In the genomic region with DNA sequence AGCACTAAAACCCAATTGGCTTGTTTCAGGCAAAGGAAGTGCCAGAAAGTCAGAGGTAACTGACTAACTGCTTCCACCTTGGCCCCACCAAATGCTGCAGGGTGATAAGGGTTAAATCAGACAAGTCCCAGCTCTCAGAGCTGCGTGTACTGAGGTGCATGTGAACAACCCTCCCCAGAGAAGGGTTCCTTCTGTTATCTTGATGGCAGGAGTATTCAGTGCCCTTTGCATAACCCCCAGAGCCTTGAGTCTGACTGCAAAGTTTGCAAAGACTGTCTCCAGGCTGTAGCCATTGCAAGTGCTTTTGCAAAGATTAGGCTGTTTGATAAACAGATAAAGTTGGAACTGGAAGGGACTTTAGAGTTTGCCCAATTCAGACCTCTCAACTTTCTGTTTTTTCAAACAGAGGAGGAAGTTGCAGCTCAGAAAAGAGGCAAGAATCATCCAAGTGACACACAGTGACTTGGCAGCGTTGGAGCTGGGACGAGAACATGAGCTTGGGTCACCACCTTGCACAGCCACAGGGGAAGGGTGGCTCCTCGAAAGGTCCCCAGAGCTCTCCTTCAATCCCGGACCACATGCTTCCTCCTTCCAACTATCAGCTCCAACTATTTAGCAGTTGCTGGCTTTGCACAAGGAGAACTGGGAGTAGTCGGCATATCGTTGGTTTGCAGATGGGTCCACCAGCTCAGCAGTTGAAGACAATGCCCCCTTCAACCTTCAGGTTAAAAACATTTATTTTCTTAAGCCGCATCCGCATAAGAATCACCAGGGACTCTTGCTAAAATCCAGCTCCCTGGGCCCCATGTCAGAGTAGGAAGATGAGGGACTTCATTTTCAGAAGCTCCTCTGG, we compare ENCODE assay signal across 12 cellular contexts.
A peak's percentile ranks its signal among the peaks of the same experiment; 100 is the strongest.
DNase-seq lines count a peak whose midpoint lies in the region; ATAC-seq, FAIRE-seq and TF ChIP-seq lines count a peak whose summit lies in the region.
"Had no signal": no experiment of that assay in that cellular context is flagged by ENCODE, and none has a peak within 500 bp of the region (broad histone marks: within the 10 kb centered on the region; RNA-seq: fewer than 3 reads in every experiment).

No MANE protein-coding gene starts in this region.

- peaks cover 10% of the 10 kb centered on the region for H3K9me3 Mint-ChIP-seq in activated CD8-positive, alpha-beta T cell treated with anti-CD3 and anti-CD28 coated beads for 36 hours
- no peaks in the 10 kb centered on the region for H3K9me3 Mint-ChIP-seq in activated CD8-positive, alpha-beta T cell treated with anti-CD3 and anti-CD28 coated beads, Interleukin-2, amount 10 ng/mL, durations not matched to agents 7 days and 5 days (ENCODE audit: insufficient read depth)
- H3K9me3 Mint-ChIP-seq in nephron progenitor cell = peaks cover 15% of the 10 kb centered on the region

- H3K27ac ChIP-seq in endothelial cell of umbilical vein (ENCODE audit: insufficient read depth, low read depth, low read length) (no peak overlapping the region), spleen (peak overlapping the region in 6 of 8 donors; percentile 5 to 54 (median 28)), A673 (ENCODE audit: low read depth, low read length, poor library complexity, severe bottlenecking) (no peak overlapping the region)
- H3K27ac ChIP-seq: transverse colon had no signal

- no peaks in the 10 kb centered on the region for H3K27me3 Mint-ChIP-seq in activated CD8-positive, alpha-beta T cell treated with anti-CD3 and anti-CD28 coated beads for 36 hours
- peaks cover 9% of the 10 kb centered on the region for H3K27me3 Mint-ChIP-seq in activated CD8-positive, alpha-beta T cell treated with anti-CD3 and anti-CD28 coated beads, Interleukin-2, amount 10 ng/mL, durations not matched to agents 7 days and 5 days (ENCODE audit: low read depth)
- peaks cover 18% of the 10 kb centered on the region for H3K27me3 Mint-ChIP-seq in nephron progenitor cell (ENCODE audit: low read depth, poor library complexity)

- no peaks in the 10 kb centered on the region for H3K27me3 ChIP-seq in endothelial cell of umbilical vein (ENCODE audit: control insufficient read depth in 2 of 2, insufficient read depth in 2 of 2, low read length in 2 of 2)
- no peaks in the 10 kb centered on the region for H3K27me3 ChIP-seq in spleen (replicated peaks in 1 of 7)
- H3K27me3 ChIP-seq in A673 (replicated peaks; ENCODE audit: insufficient read depth, low read depth, low read length, poor library complexity) = no peaks in the 10 kb centered on the region
- H3K27me3 ChIP-seq: transverse colon had no signal

- peak; percentile 37 for DNase-seq in activated CD8-positive, alpha-beta T cell treated with anti-CD3 and anti-CD28 coated beads for 36 hours
- DNase-seq in activated CD8-positive, alpha-beta T cell treated with anti-CD3 and anti-CD28 coated beads, Interleukin-2, amount 10 ng/mL, durations not matched to agents 7 days and 5 days = no peak
- DNase-seq in NOMO-1 treated with dmso at 0.1 percent for 144 hours (lab: John Stamatoyannopoulos, UW; ENCODE audit: unreplicated experiment) (peak; percentile 47), endothelial cell of umbilical vein (ENCODE audit: low read depth, low spot score) (no peak), spleen (no peak), A673 (ENCODE audit: low spot score) (no peak), nephron progenitor cell (no peak), MV-4-11 (lab: John Stamatoyannopoulos, UW) (no peak)
- DNase-seq: ACHN, NCI-H524 treated with DMSO at 0.1 percent for 48 hours, transverse colon had no signal

- H3K9ac ChIP-seq in endothelial cell of umbilical vein (replicated peaks; ENCODE audit: extremely low read depth, insufficient read depth, low read length) = no peak overlapping the region

- POLR2A ChIA-PET in activated CD8-positive, alpha-beta T cell treated with anti-CD3 and anti-CD28 coated beads for 36 hours (lab: Charles Lee) = no interaction called here
- POLR2A ChIA-PET in activated CD8-positive, alpha-beta T cell treated with anti-CD3 and anti-CD28 coated beads, Interleukin-2, amount 10 ng/mL, durations not matched to agents 7 days and 5 days (lab: Charles Lee) = no interaction called here
- POLR2A ChIA-PET in endothelial cell of umbilical vein (lab: Charles Lee) = no interaction called here
- POLR2A ChIA-PET in A673 (lab: Charles Lee; ENCODE audit: low non-redundant PET) = no interaction called here

- no peaks in the 10 kb centered on the region for H4K20me1 ChIP-seq in endothelial cell of umbilical vein (replicated peaks; ENCODE audit: control insufficient read depth, extremely low read depth, insufficient read depth, low read length)

- peak overlapping the region; percentile 5 for H2AFZ ChIP-seq in endothelial cell of umbilical vein (ENCODE audit: low read depth, low read length)

- 49 to 58% (median 52%) methylated on average over 9 of the region's 9 CpGs for WGBS in spleen, 5 donors

- H3K9me1 ChIP-seq in endothelial cell of umbilical vein (replicated peaks; ENCODE audit: control insufficient read depth, extremely low read depth, insufficient read depth, low read length) = no peaks in the 10 kb centered on the region

- H3K4me3 ChIP-seq in endothelial cell of umbilical vein (replicated peaks in 1 of 3; ENCODE audit: insufficient read depth in 1 of 3, low read depth in 1 of 3, low read length in 3 of 3) = no peak overlapping the region
- H3K4me3 ChIP-seq in spleen = no peak overlapping the region
- H3K4me3 ChIP-seq in A673 (ENCODE audit: low read depth, low read length, poor library complexity, severe bottlenecking) = no peak overlapping the region
- H3K4me3 ChIP-seq: transverse colon had no signal

- no peaks in the 10 kb centered on the region for H3K79me2 ChIP-seq in endothelial cell of umbilical vein (ENCODE audit: control insufficient read depth, insufficient read depth, low read length)

- H3K36me3 Mint-ChIP-seq in activated CD8-positive, alpha-beta T cell treated with anti-CD3 and anti-CD28 coated beads for 36 hours (ENCODE audit: low read depth) = no peaks in the 10 kb centered on the region
- H3K36me3 Mint-ChIP-seq in activated CD8-positive, alpha-beta T cell treated with anti-CD3 and anti-CD28 coated beads, Interleukin-2, amount 10 ng/mL, durations not matched to agents 7 days and 5 days (ENCODE audit: low read depth) = no peaks in the 10 kb centered on the region
- peaks cover 9% of the 10 kb centered on the region for H3K36me3 Mint-ChIP-seq in nephron progenitor cell (ENCODE audit: low read depth)

- H3K9me3 ChIP-seq in endothelial cell of umbilical vein (replicated peaks; ENCODE audit: control insufficient read depth, insufficient read depth, low read length) (no peaks in the 10 kb centered on the region), spleen (peaks cover 0 to 10% (median 0%) of the 10 kb centered on the region in 8 donors), A673 (ENCODE audit: low read depth, low read length, poor library complexity, severe bottlenecking) (peaks cover 12% of the 10 kb centered on the region)
- H3K9me3 ChIP-seq: transverse colon had no signal

- no peak overlapping the region for H3K4me3 Mint-ChIP-seq in activated CD8-positive, alpha-beta T cell treated with anti-CD3 and anti-CD28 coated beads for 36 hours
- no peak overlapping the region for H3K4me3 Mint-ChIP-seq in activated CD8-positive, alpha-beta T cell treated with anti-CD3 and anti-CD28 coated beads, Interleukin-2, amount 10 ng/mL, durations not matched to agents 7 days and 5 days
- no peak overlapping the region for H3K4me3 Mint-ChIP-seq in nephron progenitor cell

- intact Hi-C loops in activated CD8-positive, alpha-beta T cell treated with anti-CD3 and anti-CD28 coated beads for 36 hours (cut with micrococcal nuclease) = no loop called here
- intact Hi-C loops in endothelial cell of umbilical vein (cut with micrococcal nuclease) (no loop called here), spleen (cut with DNase I; ENCODE audit: low total_unique reads) (no loop called here), A673 (cut with micrococcal nuclease; ENCODE audit: unreplicated experiment) (no loop called here)

- peaks cover 7% of the 10 kb centered on the region for H3K4me1 ChIP-seq in endothelial cell of umbilical vein (ENCODE audit: control insufficient read depth, extremely low read depth, insufficient read depth, low read length)
- peaks cover 13 to 29% (median 18%) of the 10 kb centered on the region in 6 donors for H3K4me1 ChIP-seq in spleen
- H3K4me1 ChIP-seq in A673 (ENCODE audit: insufficient read depth, low read length, poor library complexity, severe bottlenecking) = peaks cover 6% of the 10 kb centered on the region

- H3K27ac Mint-ChIP-seq in activated CD8-positive, alpha-beta T cell treated with anti-CD3 and anti-CD28 coated beads for 36 hours = no peak overlapping the region
- no peak overlapping the region for H3K27ac Mint-ChIP-seq in activated CD8-positive, alpha-beta T cell treated with anti-CD3 and anti-CD28 coated beads, Interleukin-2, amount 10 ng/mL, durations not matched to agents 7 days and 5 days
- no peak overlapping the region for H3K27ac Mint-ChIP-seq in nephron progenitor cell

- TF ChIP-seq POLR2A in endothelial cell of umbilical vein (IDR thresholded peaks at IDR 0.05; ENCODE audit: low read depth, low read length) (no peak), spleen (IDR thresholded peaks at IDR 0.05) (no peak)

- no peak overlapping the region for H3K4me2 ChIP-seq in endothelial cell of umbilical vein (ENCODE audit: insufficient read depth, low read length)

- ATAC-seq in activated CD8-positive, alpha-beta T cell treated with anti-CD3 and anti-CD28 coated beads for 36 hours = peak; percentile 74
- ATAC-seq in activated CD8-positive, alpha-beta T cell treated with anti-CD3 and anti-CD28 coated beads, Interleukin-2, amount 10 ng/mL, durations not matched to agents 7 days and 5 days = no peak

- no peak for TF ChIP-seq CTCF in activated CD8-positive, alpha-beta T cell treated with anti-CD3 and anti-CD28 coated beads for 36 hours (IDR thresholded peaks at IDR 0.05)
- TF ChIP-seq CTCF in endothelial cell of umbilical vein (IDR thresholded peaks at IDR 0.05; ENCODE audit: extremely low read depth in 1 of 2, insufficient read depth in 1 of 2, low read depth in 1 of 2, low read length in 2 of 2) (no peak), spleen (IDR thresholded peaks at IDR 0.05 in 8 of 11, conservative IDR thresholded peaks at IDR 0.05 in 3 of 11) (no peak), A673 (conservative IDR thresholded peaks at IDR 0.05; ENCODE audit: low read depth, low read length) (no peak), nephron progenitor cell (IDR thresholded peaks at IDR 0.05) (no peak)

- FAIRE-seq in endothelial cell of umbilical vein (lab: Jason Lieb, UNC) = no peak
- FAIRE-seq: keratinocyte had no signal

- no TSS peak for BruUV-seq in endothelial cell of umbilical vein (replicated peaks; lab: Mats Ljungman, UMichigan)
- no TSS peak for BruUV-seq in A673 (replicated peaks; lab: Mats Ljungman, UMichigan)

- no peaks in the 10 kb centered on the region for H3K36me3 ChIP-seq in endothelial cell of umbilical vein (ENCODE audit: control insufficient read depth in 2 of 2, extremely low read depth in 1 of 2, insufficient read depth in 2 of 2, low read length in 2 of 2)
- no peaks in the 10 kb centered on the region for H3K36me3 ChIP-seq in spleen
- H3K36me3 ChIP-seq in A673 (ENCODE audit: insufficient read depth, low read length, poor library complexity, severe bottlenecking) = no peaks in the 10 kb centered on the region
- H3K36me3 ChIP-seq: transverse colon had no signal

- peaks cover 16% of the 10 kb centered on the region for H3K4me1 Mint-ChIP-seq in activated CD8-positive, alpha-beta T cell treated with anti-CD3 and anti-CD28 coated beads for 36 hours (ENCODE audit: low read depth)
- peaks cover 4% of the 10 kb centered on the region for H3K4me1 Mint-ChIP-seq in activated CD8-positive, alpha-beta T cell treated with anti-CD3 and anti-CD28 coated beads, Interleukin-2, amount 10 ng/mL, durations not matched to agents 7 days and 5 days (ENCODE audit: low read depth)
- H3K4me1 Mint-ChIP-seq in nephron progenitor cell = peaks cover 69% of the 10 kb centered on the region

- dilution Hi-C loops in endothelial cell of umbilical vein (cut with MboI; ENCODE audit: extremely low pct_ligation_motif_present, low sequenced_read_pairs) = no loop called here

- CTCF ChIA-PET in activated CD8-positive, alpha-beta T cell treated with anti-CD3 and anti-CD28 coated beads for 36 hours (lab: Charles Lee) = no interaction called here
- CTCF ChIA-PET in activated CD8-positive, alpha-beta T cell treated with anti-CD3 and anti-CD28 coated beads, Interleukin-2, amount 10 ng/mL, durations not matched to agents 7 days and 5 days (lab: Charles Lee) = no interaction called here
- CTCF ChIA-PET in endothelial cell of umbilical vein (lab: Charles Lee) (interaction anchor here (1.2 to 1.5 kb wide), 2 partner anchors 38 to 59 kb away, joined by 3 to 4 read pairs; no protein-coding TSS in a partner anchor), A673 (lab: Charles Lee) (no interaction called here)

Comparison
In these comparisons a context has a peak if more than half of its experiments do, and no peak if none do; other contexts are left out.
1. DNase-seq: peak in activated CD8-positive, alpha-beta T cell treated with anti-CD3 and anti-CD28 coated beads for 36 hours (single experiment) and NOMO-1 treated with dmso at 0.1 percent for 144 hours (single experiment); none in activated CD8-positive, alpha-beta T cell treated with anti-CD3 and anti-CD28 coated beads, Interleukin-2, amount 10 ng/mL, durations not matched to agents 7 days and 5 days (single experiment), endothelial cell of umbilical vein (single experiment), spleen (single experiment), A673 (single experiment), nephron progenitor cell (single experiment) and MV-4-11 (single experiment).
2. H3K27ac ChIP-seq: peak in spleen (6 of 8); none in endothelial cell of umbilical vein (single experiment) and A673 (single experiment).